ENCODE assay signal across 25 cellular contexts in the genomic region with DNA sequence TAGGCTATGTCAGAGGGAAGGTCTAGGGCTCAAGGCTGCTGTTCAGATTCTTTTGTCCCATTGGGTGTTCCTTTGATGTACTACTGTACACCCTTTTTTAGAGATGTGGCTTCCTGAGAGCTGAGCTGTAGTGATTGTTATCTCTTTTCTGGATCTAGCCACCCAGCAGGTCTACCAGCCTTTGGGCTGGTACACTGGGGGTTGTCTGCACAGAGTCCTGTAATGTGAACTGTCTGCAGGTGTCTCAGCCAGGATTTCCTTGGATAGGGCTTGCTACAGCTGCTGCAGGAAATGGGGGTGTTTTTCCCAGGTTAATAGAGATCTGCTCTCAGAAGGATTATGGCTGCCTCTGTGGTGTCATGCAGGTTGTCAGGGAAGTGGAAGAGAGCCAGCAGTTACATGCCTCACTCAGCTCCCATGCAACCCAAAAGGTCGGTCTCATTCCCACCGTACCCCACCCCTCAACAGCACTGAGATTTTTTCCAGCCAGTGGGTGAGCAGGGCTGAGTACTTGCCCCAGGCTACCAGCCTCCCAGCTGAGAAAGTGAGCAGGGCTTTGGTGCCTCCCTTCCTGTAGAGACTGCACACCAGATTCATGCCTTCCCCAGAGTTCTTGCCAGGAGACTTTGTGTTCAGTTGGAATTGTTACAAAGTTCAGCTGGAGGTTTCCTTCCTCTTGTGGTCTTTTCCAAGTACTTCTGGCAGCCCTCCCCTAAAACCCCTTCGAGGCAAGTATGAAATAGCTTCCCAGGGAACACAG.
"Had no signal": no experiment of that assay in that cellular context is flagged by ENCODE, and none has a peak within 500 bp of the region (broad histone marks: within the 10 kb centered on the region; RNA-seq: fewer than 3 reads in every experiment).

No MANE protein-coding gene starts in this region.

- H3K9me3 ChIP-seq: colonic mucosa had no signal

- DNase-seq: activated CD4-positive, alpha-beta memory T cell treated with anti-CD3 and anti-CD28 coated beads for 36 hours; activated CD4-positive, alpha-beta T cell treated with anti-CD3 and anti-CD28 coated beads for 36 hours; activated CD4-positive, alpha-beta T cell treated with anti-CD3 and anti-CD28 coated beads, Interleukin-2, amount 10 ng/mL, durations not matched to agents 24 days and 14 days; activated CD4-positive, CD25-positive, alpha-beta regulatory T cell; activated CD4-positive, CD25-positive, alpha-beta regulatory T cell treated with anti-CD3 and anti-CD28 coated beads, Interleukin-2, amount 50 U/mL, for 72 hours; activated CD8-positive, alpha-beta memory T cell treated with anti-CD3 and anti-CD28 coated beads, Interleukin-2, amount 10 ng/mL, durations not matched to agents 7 days and 5 days; activated CD8-positive, alpha-beta memory T cell treated with anti-CD3 and anti-CD28 coated beads, Interleukin-2, amount 50 U/mL, for 4 hours; activated CD8-positive, alpha-beta T cell treated with anti-CD3 and anti-CD28 coated beads, Interleukin-2, amount 10 ng/mL, durations not matched to agents 7 days and 5 days; activated gamma-delta T cell; activated naive CD4-positive, alpha-beta T cell; activated naive CD4-positive, alpha-beta T cell treated with anti-CD3 and anti-CD28 coated beads, Interleukin-2, amount 10 ng/mL, durations not matched to agents 7 days and 5 days; activated naive CD8-positive, alpha-beta T cell treated with anti-CD3 and anti-CD28 coated beads, Interleukin-2, amount 10 ng/mL, durations not matched to agents 7 days and 5 days; activated T-cell treated with anti-CD3 and anti-CD28 coated beads, Interleukin-2, amount 50 U/mL, for 24 hours; activated T-cell treated with anti-CD3 and anti-CD28 coated beads, Interleukin-2, amount 50 U/mL, for 72 hours; brain microvascular endothelial cell; central memory CD4-positive, alpha-beta T cell; cerebellar nuclear complex; colonic mucosa; effector CD8-positive, alpha-beta T cell; foreskin fibroblast; head of caudate nucleus; T-helper 2 cell had no signal

- ATAC-seq: activated CD4-positive, alpha-beta T cell treated with anti-CD3 and anti-CD28 coated beads for 36 hours; activated CD8-positive, alpha-beta memory T cell treated with anti-CD3 and anti-CD28 coated beads, Interleukin-2, amount 10 ng/mL, durations not matched to agents 7 days and 5 days; activated CD8-positive, alpha-beta T cell treated with anti-CD3 and anti-CD28 coated beads, Interleukin-2, amount 10 ng/mL, durations not matched to agents 7 days and 5 days; activated naive CD4-positive, alpha-beta T cell treated with anti-CD3 and anti-CD28 coated beads, Interleukin-2, amount 50 U/mL, for 72 hours; activated T-cell treated with anti-CD3 and anti-CD28 coated beads, Interleukin-2, amount 50 U/mL, for 72 hours had no signal

- H3K27me3 ChIP-seq: brain microvascular endothelial cell, cardiac muscle cell, colonic mucosa had no signal

- H3K27me3 Mint-ChIP-seq: activated CD4-positive, alpha-beta T cell treated with anti-CD3 and anti-CD28 coated beads for 36 hours; activated CD4-positive, alpha-beta T cell treated with anti-CD3 and anti-CD28 coated beads, Interleukin-2, amount 10 ng/mL, durations not matched to agents 24 days and 14 days; activated CD8-positive, alpha-beta memory T cell treated with anti-CD3 and anti-CD28 coated beads, Interleukin-2, amount 10 ng/mL, durations not matched to agents 7 days and 5 days; activated naive CD4-positive, alpha-beta T cell treated with anti-CD3 and anti-CD28 coated beads, Interleukin-2, amount 10 ng/mL, durations not matched to agents 7 days and 5 days; activated naive CD8-positive, alpha-beta T cell treated with anti-CD3 and anti-CD28 coated beads, Interleukin-2, amount 10 ng/mL, durations not matched to agents 7 days and 5 days; activated T-cell treated with anti-CD3 and anti-CD28 coated beads, Interleukin-2, amount 50 U/mL, for 24 hours had no signal

- H3K4me1 Mint-ChIP-seq: activated CD4-positive, alpha-beta T cell treated with anti-CD3 and anti-CD28 coated beads for 36 hours; activated CD4-positive, alpha-beta T cell treated with anti-CD3 and anti-CD28 coated beads, Interleukin-2, amount 10 ng/mL, durations not matched to agents 24 days and 14 days; activated CD8-positive, alpha-beta memory T cell treated with anti-CD3 and anti-CD28 coated beads, Interleukin-2, amount 10 ng/mL, durations not matched to agents 7 days and 5 days; activated naive CD4-positive, alpha-beta T cell treated with anti-CD3 and anti-CD28 coated beads, Interleukin-2, amount 10 ng/mL, durations not matched to agents 7 days and 5 days had no signal

- H3K4me1 ChIP-seq: colonic mucosa had no signal

- H3K4me3 Mint-ChIP-seq: activated CD4-positive, alpha-beta memory T cell treated with anti-CD3 and anti-CD28 coated beads for 36 hours; activated CD4-positive, alpha-beta T cell treated with anti-CD3 and anti-CD28 coated beads for 36 hours; activated CD4-positive, alpha-beta T cell treated with anti-CD3 and anti-CD28 coated beads, Interleukin-2, amount 10 ng/mL, durations not matched to agents 24 days and 14 days; activated CD8-positive, alpha-beta memory T cell treated with anti-CD3 and anti-CD28 coated beads, Interleukin-2, amount 10 ng/mL, durations not matched to agents 7 days and 5 days; activated CD8-positive, alpha-beta T cell treated with anti-CD3 and anti-CD28 coated beads, Interleukin-2, amount 10 ng/mL, durations not matched to agents 7 days and 5 days; activated naive CD4-positive, alpha-beta T cell treated with anti-CD3 and anti-CD28 coated beads, Interleukin-2, amount 10 ng/mL, durations not matched to agents 7 days and 5 days; activated naive CD8-positive, alpha-beta T cell treated with anti-CD3 and anti-CD28 coated beads, Interleukin-2, amount 10 ng/mL, durations not matched to agents 7 days and 5 days; activated T-cell treated with anti-CD3 and anti-CD28 coated beads, Interleukin-2, amount 50 U/mL, for 24 hours; activated T-cell treated with anti-CD3 and anti-CD28 coated beads, Interleukin-2, amount 50 U/mL, for 72 hours had no signal

- H3K36me3 ChIP-seq: brain microvascular endothelial cell, cardiac muscle cell, colonic mucosa had no signal

- H3K36me3 Mint-ChIP-seq: activated CD8-positive, alpha-beta memory T cell treated with anti-CD3 and anti-CD28 coated beads, Interleukin-2, amount 10 ng/mL, durations not matched to agents 7 days and 5 days; activated naive CD4-positive, alpha-beta T cell treated with anti-CD3 and anti-CD28 coated beads, Interleukin-2, amount 10 ng/mL, durations not matched to agents 7 days and 5 days; activated naive CD8-positive, alpha-beta T cell treated with anti-CD3 and anti-CD28 coated beads, Interleukin-2, amount 10 ng/mL, durations not matched to agents 7 days and 5 days had no signal

- H3K27ac ChIP-seq: brain microvascular endothelial cell, cardiac muscle cell, colonic mucosa, epithelial cell of prostate had no signal

- H3K27ac Mint-ChIP-seq: activated CD4-positive, alpha-beta memory T cell treated with anti-CD3 and anti-CD28 coated beads for 36 hours; activated CD4-positive, alpha-beta T cell treated with anti-CD3 and anti-CD28 coated beads for 36 hours; activated CD4-positive, alpha-beta T cell treated with anti-CD3 and anti-CD28 coated beads, Interleukin-2, amount 10 ng/mL, durations not matched to agents 24 days and 14 days; activated CD8-positive, alpha-beta memory T cell treated with anti-CD3 and anti-CD28 coated beads, Interleukin-2, amount 10 ng/mL, durations not matched to agents 7 days and 5 days; activated CD8-positive, alpha-beta T cell treated with anti-CD3 and anti-CD28 coated beads, Interleukin-2, amount 10 ng/mL, durations not matched to agents 7 days and 5 days; activated naive CD4-positive, alpha-beta T cell treated with anti-CD3 and anti-CD28 coated beads, Interleukin-2, amount 10 ng/mL, durations not matched to agents 7 days and 5 days; activated naive CD4-positive, alpha-beta T cell treated with anti-CD3 and anti-CD28 coated beads, Interleukin-2, amount 50 U/mL, for 72 hours; activated naive CD8-positive, alpha-beta T cell treated with anti-CD3 and anti-CD28 coated beads, Interleukin-2, amount 10 ng/mL, durations not matched to agents 7 days and 5 days; activated T-cell treated with anti-CD3 and anti-CD28 coated beads, Interleukin-2, amount 50 U/mL, for 24 hours had no signal

- H3K4me3 ChIP-seq: cardiac muscle cell, colonic mucosa had no signal
